ENCODE assay signal across 18 cellular contexts in genomic region chr5:8825161-8825757, GRCh38.
DNase-seq lines count a peak whose midpoint lies in the region; TF ChIP-seq lines count a peak whose summit lies in the region.
"Had no signal": no experiment of that assay in that cellular context is flagged by ENCODE, and none has a peak within 500 bp of the region (broad histone marks: within the 10 kb centered on the region; RNA-seq: fewer than 3 reads in every experiment).

No MANE protein-coding gene starts in this region.

- no peaks in the 10 kb centered on the region for H3K36me3 ChIP-seq in PC-9 (ENCODE audit: low read depth)
- H3K36me3 ChIP-seq: SJSA1 had no signal

- no peaks in the 10 kb centered on the region for H4K20me1 ChIP-seq in PC-9 (ENCODE audit: insufficient read depth)

- H3K4me3 ChIP-seq in PC-9 = no peak overlapping the region
- H3K4me3 ChIP-seq: body of pancreas, SJSA1 had no signal

- DNase-seq in AG08396 (ENCODE audit: low spot score) = peak; percentile 12
- peak; percentile 71 for DNase-seq in HT1080 (ENCODE audit: low read depth)
- DNase-seq in T1000 (lab: John Stamatoyannopoulos, UW) = peak; percentile 19
- peak; percentile 86 for DNase-seq in islet precursor cell
- no peak for DNase-seq in PC-9
- no peak for DNase-seq in NCI-H526 (lab: John Stamatoyannopoulos, UW)
- no peak for DNase-seq in KG1 (lab: John Stamatoyannopoulos, UW)
- DNase-seq in activated naive CD4-positive, alpha-beta T cell treated with anti-CD3 and anti-CD28 coated beads, Interleukin-2, amount 50 U/mL, for 16 hours = no peak
- DNase-seq: activated T-cell treated with anti-CD3 and anti-CD28 coated beads, Interleukin-2, amount 50 U/mL, for 72 hours; body of pancreas; foreskin melanocyte; kidney glomerular epithelial cell; mesendoderm; naive thymus-derived CD8-positive, alpha-beta T cell; NCI-H1417 treated with DMSO at 0.1 percent for 48 hours; NCI-H524 treated with DMSO at 0.1 percent for 48 hours; stimulated activated CD4-positive, alpha-beta T cell treated with anti-CD3 and anti-CD28 coated beads, Interleukin-2, amount 100 ng/mL, for 48 hours had no signal

- peaks cover 13% of the 10 kb centered on the region for H3F3A ChIP-seq in PC-9 (ENCODE audit: insufficient read depth, low read depth)

- no peaks in the 10 kb centered on the region for H3K27me3 ChIP-seq in PC-9 (ENCODE audit: insufficient read depth, low read depth)
- H3K27me3 ChIP-seq: body of pancreas, SJSA1 had no signal

- CTCF ChIA-PET in PC-9 (lab: Charles Lee) = no interaction called here

- no peak overlapping the region for H2AFZ ChIP-seq in PC-9

- H3K27ac ChIP-seq in PC-9 = no peak overlapping the region
- H3K27ac ChIP-seq: body of pancreas, SJSA1 had no signal

- TF ChIP-seq CTCF in PC-9 (conservative IDR thresholded peaks at IDR 0.05) = no peak

- intact Hi-C loops in PC-9 (cut with micrococcal nuclease; ENCODE audit: unreplicated experiment) = no loop called here

- H3K9me3 ChIP-seq in PC-9 (ENCODE audit: insufficient read depth, low read depth) = no peaks in the 10 kb centered on the region
- H3K9me3 ChIP-seq: body of pancreas, SJSA1 had no signal

- peaks cover 18% of the 10 kb centered on the region for H3K4me1 ChIP-seq in PC-9 (replicated peaks; ENCODE audit: insufficient read depth)
- H3K4me1 ChIP-seq: body of pancreas had no signal

- no peaks in the 10 kb centered on the region for H3K79me2 ChIP-seq in PC-9 (ENCODE audit: low read depth)

- no peak overlapping the region for H3K4me2 ChIP-seq in PC-9

- POLR2A ChIA-PET in PC-9 (lab: Charles Lee; ENCODE audit: unreplicated experiment) = no interaction called here

- no peaks in the 10 kb centered on the region; the same call in 1 of the 2 replicates for H3K9me2 ChIP-seq in PC-9 (ENCODE audit: insufficient read depth)

- no TSS peak for BruUV-seq in PC-9 (replicated peaks; lab: Mats Ljungman, UMichigan)

Comparison
In these comparisons a context has a peak if more than half of its experiments do, and no peak if none do; other contexts are left out.
1. DNase-seq: peak in AG08396 (single experiment), HT1080 (single experiment), T1000 (single experiment) and islet precursor cell (single experiment); none in PC-9 (0 of 2), NCI-H526 (0 of 2), KG1 (single experiment) and activated naive CD4-positive, alpha-beta T cell treated with anti-CD3 and anti-CD28 coated beads, Interleukin-2, amount 50 U/mL, for 16 hours (single experiment).